In genomic region chr17:79570653-79571052, GRCh38 we compare ENCODE assay signal across 33 cellular contexts. TPM values are rescaled to one million over a fixed set of nuclear protein-coding genes. Genes with fewer than 3 reads are reported as not detected.
"Had no signal": no experiment of that assay in that cellular context is flagged by ENCODE, and none has a peak within 500 bp of the region (broad histone marks: within the 10 kb centered on the region; RNA-seq: fewer than 3 reads in every experiment).

No MANE protein-coding gene starts in this region.

- H3K4me3 ChIP-seq: esophagus muscularis mucosa, gastrocnemius medialis, heart left ventricle had no signal

- H3K9me3 ChIP-seq: esophagus muscularis mucosa, gastrocnemius medialis, heart left ventricle had no signal

- H3K4me1 ChIP-seq: esophagus muscularis mucosa, gastrocnemius medialis, heart left ventricle had no signal

- H3K27ac ChIP-seq: brain microvascular endothelial cell, esophagus muscularis mucosa, foreskin keratinocyte, gastrocnemius medialis, heart left ventricle, WERI-Rb-1 had no signal

- FAIRE-seq: astrocyte, bronchial epithelial cell, colon had no signal

- DNase-seq: activated B cell treated with CpG ODN at 0.5 μM for 24 hours; activated CD4-positive, alpha-beta T cell treated with anti-CD3 and anti-CD28 coated beads for 48 hours; activated CD4-positive, alpha-beta T cell treated with anti-CD3 and anti-CD28 coated beads, Interleukin-2, amount 50 U/mL, for 1 hour; activated CD4-positive, alpha-beta T cell treated with anti-CD3 and anti-CD28 coated beads, Interleukin-2, amount 50 U/mL, for 48 hours; activated CD8-positive, alpha-beta memory T cell treated with anti-CD3 and anti-CD28 coated beads for 24 hours; activated CD8-positive, alpha-beta T cell treated with anti-CD3 and anti-CD28 coated beads for 36 hours; activated effector memory CD4-positive, alpha-beta T cell treated with Interleukin-2 at 50 U/mL for 16 hours; activated gamma-delta T cell treated with Interleukin-2 at 50 U/mL for 16 hours; activated naive CD4-positive, alpha-beta T cell treated with anti-CD3 and anti-CD28 coated beads, Interleukin-2, amount 50 U/mL, for 16 hours; activated naive CD4-positive, alpha-beta T cell treated with Interleukin-2 at 50 U/mL for 16 hours; activated T-cell treated with anti-CD3 and anti-CD28 coated beads, Interleukin-2, amount 50 U/mL, for 4 hours; amniotic stem cell; anterior cingulate cortex; brain microvascular endothelial cell; cortex of kidney; dermis blood vessel endothelial cell; effector CD4-positive, alpha-beta T cell; effector memory CD8-positive, alpha-beta T cell; erythroblast; foreskin keratinocyte; gastrocnemius medialis; glutamatergic neuron; heart left ventricle; T-helper 17 cell; T1000; WERI-Rb-1 had no signal

- H3K27me3 ChIP-seq: brain microvascular endothelial cell, foreskin keratinocyte had no signal

- H3K36me3 ChIP-seq: brain microvascular endothelial cell, esophagus muscularis mucosa, gastrocnemius medialis, heart left ventricle, WERI-Rb-1 had no signal

- ATAC-seq: activated CD4-positive, CD25-positive, alpha-beta regulatory T cell treated with anti-CD3 and anti-CD28 coated beads, Interleukin-2, amount 50 U/mL, for 24 hours; activated CD8-positive, alpha-beta T cell treated with anti-CD3 and anti-CD28 coated beads for 36 hours; activated T-cell treated with anti-CD3 and anti-CD28 coated beads, Interleukin-2, amount 50 U/mL, for 4 hours; activated T-helper 17 cell treated with anti-CD3 and anti-CD28 coated beads, Interleukin-2, amount 50 U/mL, for 72 hours; effector memory CD8-positive, alpha-beta T cell; foreskin keratinocyte; gastrocnemius medialis; heart left ventricle; T-helper 17 cell had no signal

RNA-seq across cellular contexts. Expression of gene RBFOX3, which starts 40.2 kb away (rescaled TPM):
- total RNA-seq: activated CD8-positive, alpha-beta T cell treated with anti-CD3 and anti-CD28 coated beads for 36 hours; activated T-cell treated with anti-CD3 and anti-CD28 coated beads, Interleukin-2, amount 50 U/mL, for 4 hours; activated T-helper 17 cell treated with anti-CD3 and anti-CD28 coated beads, Interleukin-2, amount 50 U/mL, for 72 hours; cardiac septum; dermis blood vessel endothelial cell; foreskin keratinocyte; gastrocnemius medialis; heart left ventricle had no signal
- polyA plus RNA-seq: foreskin keratinocyte, heart left ventricle had no signal
